13 cellular contexts compared by ENCODE assay signal in genomic region chrX:10011991-10012390, GRCh38. TPM values are rescaled to one million over a fixed set of nuclear protein-coding genes. Genes with fewer than 3 reads are reported as not detected.
A peak's percentile ranks its signal among the peaks of the same experiment; 100 is the strongest.
DNase-seq lines count a peak whose midpoint lies in the region; ATAC-seq, FAIRE-seq and TF ChIP-seq lines count a peak whose summit lies in the region.
"Had no signal": no experiment of that assay in that cellular context is flagged by ENCODE, and none has a peak within 500 bp of the region (broad histone marks: within the 10 kb centered on the region; RNA-seq: fewer than 3 reads in every experiment).

No MANE protein-coding gene starts in this region.

- H3K9me3 ChIP-seq in right cardiac atrium (ENCODE audit: control insufficient read depth, low read length), result no peaks in the 10 kb centered on the region
- no peaks in the 10 kb centered on the region for H3K9me3 ChIP-seq in T-helper 17 cell (ENCODE audit: control insufficient read depth, low read length, poor library complexity, severe bottlenecking)
- no peaks in the 10 kb centered on the region for H3K9me3 ChIP-seq in left lung
- no peaks in the 10 kb centered on the region for H3K9me3 ChIP-seq in upper lobe of left lung
- H3K9me3 ChIP-seq in thyroid gland, result no peaks in the 10 kb centered on the region

- ATAC-seq in right cardiac atrium, result no peak
- no peak for ATAC-seq in left cardiac atrium
- ATAC-seq in T-helper 17 cell, result no peak
- peak; percentile 9 for ATAC-seq in left lung
- no peak for ATAC-seq in upper lobe of left lung (ENCODE audit: low FRiP score in 2 of 2)
- ATAC-seq in omental fat pad (ENCODE audit: low FRiP score), result no peak

- H3K27me3 ChIP-seq in right cardiac atrium (ENCODE audit: control insufficient read depth, insufficient read depth) (no peaks in the 10 kb centered on the region), left lung (no peaks in the 10 kb centered on the region), upper lobe of left lung (no peaks in the 10 kb centered on the region), thyroid gland (no peaks in the 10 kb centered on the region)

- DNase-seq in right cardiac atrium (no peak), left cardiac atrium (no peak), T-helper 17 cell (no peak), left lung (no peak), upper lobe of left lung (peak in 1 of 2 donors; percentile 62), urothelium cell line (ENCODE audit: low spot score) (no peak), thyroid gland (no peak), omental fat pad (ENCODE audit: low spot score) (no peak)
- DNase-seq: activated gamma-delta T cell had no signal

- H3K27ac ChIP-seq in right cardiac atrium (ENCODE audit: low read length) (peak overlapping the region; percentile 75), left lung (peak overlapping the region in 1 of 2 donors; percentile 75), upper lobe of left lung (peak overlapping the region; percentile 44 to 78 (median 66)), thyroid gland (no peak overlapping the region)
- H3K27ac ChIP-seq: C4-2B had no signal

- H3K4me3 ChIP-seq in right cardiac atrium (ENCODE audit: low read length) (no peak overlapping the region), left lung (no peak overlapping the region), upper lobe of left lung (no peak overlapping the region), thyroid gland (replicated peaks in 1 of 3) (no peak overlapping the region)

- TF ChIP-seq EP300 in upper lobe of left lung (IDR thresholded peaks at IDR 0.05), result no peak

- no peak for FAIRE-seq in urothelium cell line (lab: Jason Lieb, UNC)
- FAIRE-seq: colon, H54 had no signal

- TF ChIP-seq POLR2A in upper lobe of left lung (IDR thresholded peaks at IDR 0.05), result no peak
- no peak for TF ChIP-seq POLR2A in thyroid gland (IDR thresholded peaks at IDR 0.05)

- peak overlapping the region; percentile 90 for H3K27ac Mint-ChIP-seq in T-helper 17 cell

- H3K36me3 ChIP-seq in left lung (no peaks in the 10 kb centered on the region), upper lobe of left lung (no peaks in the 10 kb centered on the region), thyroid gland (no peaks in the 10 kb centered on the region)

- intact Hi-C loops in right cardiac atrium (cut with DNase I) (no loop called here), left cardiac atrium (cut with DNase I) (no loop called here), left lung (cut with DNase I) (no loop called here), thyroid gland (cut with DNase I) (loop anchor here (10.0 kb wide), 1 partner anchor 73 kb away; no protein-coding TSS in a partner anchor)

- no peak for TF ChIP-seq CTCF in left lung (IDR thresholded peaks at IDR 0.05)
- TF ChIP-seq CTCF in upper lobe of left lung (IDR thresholded peaks at IDR 0.05), result no peak
- no peak for TF ChIP-seq CTCF in thyroid gland (IDR thresholded peaks at IDR 0.05)
- no peak for TF ChIP-seq CTCF in omental fat pad (IDR thresholded peaks at IDR 0.05)

- H3K4me1 ChIP-seq in right cardiac atrium (ENCODE audit: control insufficient read depth, insufficient read depth, low read length), result peaks cover 4% of the 10 kb centered on the region
- peaks cover 0 to 43% of the 10 kb centered on the region in 2 donors for H3K4me1 ChIP-seq in left lung
- H3K4me1 ChIP-seq in upper lobe of left lung, result peaks cover 11 to 36% (median 21%) of the 10 kb centered on the region in 4 donors
- H3K4me1 ChIP-seq in thyroid gland, result peaks cover 0 to 6% of the 10 kb centered on the region in 2 donors

- 52% methylated on average over 9 of the region's 9 CpGs for WGBS in right cardiac atrium
- WGBS in upper lobe of left lung, 2 donors, result 28 to 44% methylated on average over 7 to 9 of the region's 9 CpGs
- WGBS in thyroid gland, 2 donors, result 50 to 67% methylated on average over 7 to 8 of the region's 9 CpGs

- H3K27me3 Mint-ChIP-seq in T-helper 17 cell, result no peaks in the 10 kb centered on the region

- H3K4me1 Mint-ChIP-seq in T-helper 17 cell, result peaks cover 16% of the 10 kb centered on the region

- H3K4me3 Mint-ChIP-seq in T-helper 17 cell, result peak overlapping the region; percentile 78

- H3K36me3 Mint-ChIP-seq in T-helper 17 cell (ENCODE audit: low read depth), result no peaks in the 10 kb centered on the region

RNA-seq across cellular contexts. Expression of gene CLDN34, which starts 44.8 kb away (rescaled TPM):
- under 1 TPM in 3 of 4 donors, not detected in 1; 0.23 to 0.42 (median 0.36) TPM for total RNA-seq in right cardiac atrium
- not detected for polyA plus RNA-seq in right cardiac atrium
- total RNA-seq in left cardiac atrium, result not detected
- not detected for total RNA-seq in T-helper 17 cell
- under 1 TPM in 1 of 2 donors, not detected in 1; 0.41 TPM for total RNA-seq in left lung
- total RNA-seq in upper lobe of left lung, result 1 to 10 TPM in 1 of 6 donors, under 1 TPM in 4, not detected in 1; 0.27 to 1.5 (median 0.55) TPM
- under 1 TPM in 1 of 4 donors, not detected in 3; 0.67 TPM for total RNA-seq in thyroid gland
- not detected for total RNA-seq in omental fat pad
- polyA plus RNA-seq: urinary bladder had no signal

Comparison
In these comparisons a context has a peak if more than half of its experiments do, and no peak if none do; other contexts are left out.
1. H3K27ac ChIP-seq: peak in right cardiac atrium (single experiment) and upper lobe of left lung (4 of 4); none in thyroid gland (0 of 3).